In genomic region chr7:39664585-39664984, GRCh38 we compare ENCODE assay signal across 20 cellular contexts.
"Had no signal": no experiment of that assay in that cellular context is flagged by ENCODE, and none has a peak within 500 bp of the region (broad histone marks: within the 10 kb centered on the region; RNA-seq: fewer than 3 reads in every experiment).

No MANE protein-coding gene starts in this region.

- H3K27ac Mint-ChIP-seq: dendritic cell treated with granulocyte-macrophage colony-stimulating factor and Interleukin-4, amounts not matched to agents 40 ng/mL and 50 ng/mL, for 4 days; effector memory CD8-positive, alpha-beta T cell; memory B cell; nephron; stimulated activated effector memory CD8-positive, alpha-beta T cell treated with anti-CD3 and anti-CD28 coated beads, Interleukin-12 subunit alpha, Interleukin-12 subunit beta, amount 100 ng/mL, for 72 hours; stimulated activated naive CD8-positive, alpha-beta T cell treated with anti-CD3 and anti-CD28 coated beads, Interleukin-15, Interleukin-2, amounts not matched to agents 100 ng/mL and 50 ng/mL, for 24 hours had no signal

- DNase-seq: effector memory CD8-positive, alpha-beta T cell; esophagus squamous epithelium; foreskin fibroblast; glutamatergic neuron; islet precursor cell; left lung; lower lobe of right lung; midbrain; psoas muscle; retina; right lobe of liver; stimulated activated CD4-positive, alpha-beta T cell treated with anti-CD3 and anti-CD28 coated beads, Interleukin-4, amount 100 ng/mL, for 1 hour; stimulated activated CD8-positive, alpha-beta memory T cell treated with anti-CD3 and anti-CD28 coated beads, Interleukin-4, amount 100 ng/mL, for 48 hours; tibial artery; upper lobe of left lung had no signal

- H3K27me3 Mint-ChIP-seq: dendritic cell treated with granulocyte-macrophage colony-stimulating factor and Interleukin-4, amounts not matched to agents 40 ng/mL and 50 ng/mL, for 4 days; effector memory CD8-positive, alpha-beta T cell; memory B cell; stimulated activated naive CD8-positive, alpha-beta T cell treated with anti-CD3 and anti-CD28 coated beads, Interleukin-15, Interleukin-2, amounts not matched to agents 100 ng/mL and 50 ng/mL, for 24 hours had no signal

- H3K36me3 Mint-ChIP-seq: stimulated activated effector memory CD8-positive, alpha-beta T cell treated with anti-CD3 and anti-CD28 coated beads, Interleukin-12 subunit alpha, Interleukin-12 subunit beta, amount 100 ng/mL, for 72 hours had no signal

- H3K4me3 Mint-ChIP-seq: dendritic cell treated with granulocyte-macrophage colony-stimulating factor and Interleukin-4, amounts not matched to agents 40 ng/mL and 50 ng/mL, for 4 days; effector memory CD8-positive, alpha-beta T cell; memory B cell; nephron; stimulated activated effector memory CD8-positive, alpha-beta T cell treated with anti-CD3 and anti-CD28 coated beads, Interleukin-12 subunit alpha, Interleukin-12 subunit beta, amount 100 ng/mL, for 72 hours; stimulated activated naive CD8-positive, alpha-beta T cell treated with anti-CD3 and anti-CD28 coated beads, Interleukin-15, Interleukin-2, amounts not matched to agents 100 ng/mL and 50 ng/mL, for 24 hours had no signal

- H3K9me3 Mint-ChIP-seq: effector memory CD8-positive, alpha-beta T cell; stimulated activated effector memory CD8-positive, alpha-beta T cell treated with anti-CD3 and anti-CD28 coated beads, Interleukin-12 subunit alpha, Interleukin-12 subunit beta, amount 100 ng/mL, for 72 hours had no signal
